1 cellular context compared by ENCODE assay signal in genomic region chr10:35453855-35454532, GRCh38.
TF ChIP-seq lines count a peak whose summit lies in the region.

No MANE protein-coding gene starts in this region.

TF ChIP-seq in HepG2, 621 proteins besides CTCF, POLR2A, EP300 and RAD21 (continued from another document):
- TF ChIP-seq FOSL2 (CRISPR knock-in tag; IDR thresholded peaks at IDR 0.05) = peak; percentile 35; the same call in 1 of the 2 replicates
- no peak for TF ChIP-seq HDAC1 (CRISPR knock-in tag; IDR thresholded peaks at IDR 0.05)
- no peak for TF ChIP-seq ZSCAN21 (CRISPR knock-in tag; IDR thresholded peaks at IDR 0.05; ENCODE audit: borderline replicate concordance)
- TF ChIP-seq NFAT5 (CRISPR knock-in tag; IDR thresholded peaks at IDR 0.05) = no peak
- TF ChIP-seq MXD1 (CRISPR knock-in tag; IDR thresholded peaks at IDR 0.05) = no peak
- TF ChIP-seq SMARCC2 (IDR thresholded peaks at IDR 0.05) = no peak
- peak; percentile 42; the same call in 1 of the 2 replicates for TF ChIP-seq SALL1 (CRISPR knock-in tag; IDR thresholded peaks at IDR 0.05)
- TF ChIP-seq ZBTB4 (CRISPR knock-in tag; IDR thresholded peaks at IDR 0.05; ENCODE audit: borderline replicate concordance) = peak; percentile 50; the same call in 1 of the 2 replicates
